In genomic region chr7:142668495-142668894, GRCh38 we compare ENCODE assay signal across 2 cellular contexts.
TF ChIP-seq lines count a peak whose summit lies in the region.

No MANE protein-coding gene starts in this region.

TF ChIP-seq in HepG2, 621 proteins besides CTCF, POLR2A, EP300 and RAD21:
- no peak for TF ChIP-seq THAP11 (CRISPR knock-in tag; IDR thresholded peaks at IDR 0.05)

TF ChIP-seq in K562, 482 proteins besides CTCF, POLR2A, EP300 and RAD21:
- TF ChIP-seq CREB3 (tag; conservative IDR thresholded peaks at IDR 0.05; ENCODE audit: low read depth) (no peak), ELF1 (tag; IDR thresholded peaks at IDR 0.05) (no peak), RBM14 (IDR thresholded peaks at IDR 0.05; ENCODE audit: borderline replicate concordance, insufficient read depth, low read depth, low read length) (no peak), DDX20 (tag; IDR thresholded peaks at IDR 0.05; ENCODE audit: low read depth) (no peak), COPS2 (conservative IDR thresholded peaks at IDR 0.05) (no peak), NFXL1 (CRISPR knock-in tag; IDR thresholded peaks at IDR 0.05) (no peak), ZNF134 (CRISPR knock-in tag; conservative IDR thresholded peaks at IDR 0.05) (no peak), CBFB (CRISPR knock-in tag; IDR thresholded peaks at IDR 0.05) (no peak), RBM15 (IDR thresholded peaks at IDR 0.05; ENCODE audit: insufficient read depth, low read length) (no peak), ZNF184 (CRISPR knock-in tag; IDR thresholded peaks at IDR 0.05) (no peak), PHF20 (IDR thresholded peaks at IDR 0.05; ENCODE audit: partially characterized antibody) (no peak), ZFPM2 (CRISPR knock-in tag; IDR thresholded peaks at IDR 0.05) (no peak), SAFB (IDR thresholded peaks at IDR 0.05; ENCODE audit: borderline replicate concordance, low read depth, low read length) (no peak), BRD9 (IDR thresholded peaks at IDR 0.05; ENCODE audit: low read depth, partially characterized antibody) (no peak), GTF2F1 (IDR thresholded peaks at IDR 0.05; ENCODE audit: low read depth, low read length) (no peak), UBTF (IDR thresholded peaks at IDR 0.05; ENCODE audit: borderline replicate concordance in 1 of 2, low read depth in 2 of 2, low read length in 2 of 2) (no peak)
- TF ChIP-seq, protein P1, sequence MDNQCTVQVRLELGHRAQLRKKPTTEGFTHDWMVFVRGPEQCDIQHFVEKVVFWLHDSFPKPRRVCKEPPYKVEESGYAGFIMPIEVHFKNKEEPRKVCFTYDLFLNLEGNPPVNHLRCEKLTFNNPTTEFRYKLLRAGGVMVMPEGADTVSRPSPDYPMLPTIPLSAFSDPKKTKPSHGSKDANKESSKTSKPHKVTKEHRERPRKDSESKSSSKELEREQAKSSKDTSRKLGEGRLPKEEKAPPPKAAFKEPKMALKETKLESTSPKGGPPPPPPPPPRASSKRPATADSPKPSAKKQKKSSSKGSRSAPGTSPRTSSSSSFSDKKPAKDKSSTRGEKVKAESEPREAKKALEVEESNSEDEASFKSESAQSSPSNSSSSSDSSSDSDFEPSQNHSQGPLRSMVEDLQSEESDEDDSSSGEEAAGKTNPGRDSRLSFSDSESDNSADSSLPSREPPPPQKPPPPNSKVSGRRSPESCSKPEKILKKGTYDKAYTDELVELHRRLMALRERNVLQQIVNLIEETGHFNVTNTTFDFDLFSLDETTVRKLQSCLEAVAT (IDR thresholded peaks at IDR 0.05): no peak
